1 cellular context compared by ENCODE assay signal in genomic region chr2:85329181-85329651, GRCh38.
TF ChIP-seq lines count a peak whose summit lies in the region.

No MANE protein-coding gene starts in this region.

TF ChIP-seq in K562, 482 proteins besides CTCF, POLR2A, EP300 and RAD21 (continued from another document and continues in another):
- TF ChIP-seq, protein P1, sequence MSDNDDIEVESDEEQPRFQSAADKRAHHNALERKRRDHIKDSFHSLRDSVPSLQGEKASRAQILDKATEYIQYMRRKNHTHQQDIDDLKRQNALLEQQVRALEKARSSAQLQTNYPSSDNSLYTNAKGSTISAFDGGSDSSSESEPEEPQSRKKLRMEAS (CRISPR knock-in tag; IDR thresholded peaks at IDR 0.05): no peak
- TF ChIP-seq SRF (CRISPR knock-in tag; IDR thresholded peaks at IDR 0.05): no peak
- TF ChIP-seq, protein P2, sequence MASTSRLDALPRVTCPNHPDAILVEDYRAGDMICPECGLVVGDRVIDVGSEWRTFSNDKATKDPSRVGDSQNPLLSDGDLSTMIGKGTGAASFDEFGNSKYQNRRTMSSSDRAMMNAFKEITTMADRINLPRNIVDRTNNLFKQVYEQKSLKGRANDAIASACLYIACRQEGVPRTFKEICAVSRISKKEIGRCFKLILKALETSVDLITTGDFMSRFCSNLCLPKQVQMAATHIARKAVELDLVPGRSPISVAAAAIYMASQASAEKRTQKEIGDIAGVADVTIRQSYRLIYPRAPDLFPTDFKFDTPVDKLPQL (IDR thresholded peaks at IDR 0.05; ENCODE audit: extremely low read depth, insufficient read length): no peak
- TF ChIP-seq ZNF184 (CRISPR knock-in tag; IDR thresholded peaks at IDR 0.05): no peak
- TF ChIP-seq NCOR1 (IDR thresholded peaks at IDR 0.05): peak; percentile 84
- no peak for TF ChIP-seq ZNF165 (CRISPR knock-in tag; IDR thresholded peaks at IDR 0.05; ENCODE audit: borderline replicate concordance)
- TF ChIP-seq ARHGAP35 (IDR thresholded peaks at IDR 0.05; ENCODE audit: partially characterized antibody): no peak
- no peak for TF ChIP-seq FOXJ2 (tag; IDR thresholded peaks at IDR 0.05)
- TF ChIP-seq PML (IDR thresholded peaks at IDR 0.05; ENCODE audit: low read length): peak; percentile 65; the same call in 1 of the 2 replicates
- TF ChIP-seq SMARCA5 (IDR thresholded peaks at IDR 0.05): no peak
- TF ChIP-seq FOXP1 (CRISPR knock-in tag; IDR thresholded peaks at IDR 0.05): no peak
- no peak for TF ChIP-seq BRCA1 (IDR thresholded peaks at IDR 0.05)
- TF ChIP-seq BRCA1 (CRISPR knock-in tag; IDR thresholded peaks at IDR 0.05): no peak
- no peak for TF ChIP-seq ZBTB17 (CRISPR knock-in tag; IDR thresholded peaks at IDR 0.05)
- no peak for TF ChIP-seq SAFB2 (IDR thresholded peaks at IDR 0.05; ENCODE audit: borderline replicate concordance, low read depth, low read length, severe bottlenecking)
- no peak for TF ChIP-seq ZNF431 (CRISPR knock-in tag; IDR thresholded peaks at IDR 0.05)
- TF ChIP-seq ZKSCAN1 (IDR thresholded peaks at IDR 0.05; ENCODE audit: low read depth, low read length): no peak
- TF ChIP-seq ZNF354B (CRISPR knock-in tag; IDR thresholded peaks at IDR 0.05): no peak
- no peak for TF ChIP-seq ZKSCAN3 (CRISPR knock-in tag; IDR thresholded peaks at IDR 0.05)
- no peak for TF ChIP-seq ZNF644 (tag; IDR thresholded peaks at IDR 0.05; ENCODE audit: low read depth)
- TF ChIP-seq NBN (IDR thresholded peaks at IDR 0.05; ENCODE audit: low read depth): peak; percentile 84
- no peak for TF ChIP-seq TGIF2 (CRISPR knock-in tag; IDR thresholded peaks at IDR 0.05)
- no peak for TF ChIP-seq XRCC4 (IDR thresholded peaks at IDR 0.05; ENCODE audit: extremely low read depth, insufficient read depth, insufficient read length)
- TF ChIP-seq ZFX (CRISPR knock-in tag; IDR thresholded peaks at IDR 0.05): no peak
- TF ChIP-seq ARID1B (IDR thresholded peaks at IDR 0.05): peak; percentile 96
- TF ChIP-seq NUFIP1 (IDR thresholded peaks at IDR 0.05; ENCODE audit: partially characterized antibody): no peak
- no peak for TF ChIP-seq KAT2B (IDR thresholded peaks at IDR 0.05; ENCODE audit: low read depth, low read length)
- TF ChIP-seq MED1 (CRISPR knock-in tag; IDR thresholded peaks at IDR 0.05; ENCODE audit: borderline replicate concordance): no peak
- no peak for TF ChIP-seq BDP1 (IDR thresholded peaks at IDR 0.05; ENCODE audit: insufficient read depth, insufficient read length)
- no peak for TF ChIP-seq ZNF324 (CRISPR knock-in tag; IDR thresholded peaks at IDR 0.05)
- TF ChIP-seq KAT7 (CRISPR knock-in tag; IDR thresholded peaks at IDR 0.05; ENCODE audit: borderline replicate concordance): no peak
- TF ChIP-seq TRIM24 (IDR thresholded peaks at IDR 0.05): peak; percentile 58 to 75
- no peak for TF ChIP-seq SRSF3 (IDR thresholded peaks at IDR 0.05; ENCODE audit: insufficient read depth, low read length)
- no peak for TF ChIP-seq GABPB2 (CRISPR knock-in tag; conservative IDR thresholded peaks at IDR 0.05)
- TF ChIP-seq GTF3C2 (IDR thresholded peaks at IDR 0.05; ENCODE audit: borderline replicate concordance, extremely low read depth, insufficient read length): no peak
- no peak for TF ChIP-seq NELFE (IDR thresholded peaks at IDR 0.05; ENCODE audit: insufficient read depth, insufficient read length)
- TF ChIP-seq, protein P3, sequence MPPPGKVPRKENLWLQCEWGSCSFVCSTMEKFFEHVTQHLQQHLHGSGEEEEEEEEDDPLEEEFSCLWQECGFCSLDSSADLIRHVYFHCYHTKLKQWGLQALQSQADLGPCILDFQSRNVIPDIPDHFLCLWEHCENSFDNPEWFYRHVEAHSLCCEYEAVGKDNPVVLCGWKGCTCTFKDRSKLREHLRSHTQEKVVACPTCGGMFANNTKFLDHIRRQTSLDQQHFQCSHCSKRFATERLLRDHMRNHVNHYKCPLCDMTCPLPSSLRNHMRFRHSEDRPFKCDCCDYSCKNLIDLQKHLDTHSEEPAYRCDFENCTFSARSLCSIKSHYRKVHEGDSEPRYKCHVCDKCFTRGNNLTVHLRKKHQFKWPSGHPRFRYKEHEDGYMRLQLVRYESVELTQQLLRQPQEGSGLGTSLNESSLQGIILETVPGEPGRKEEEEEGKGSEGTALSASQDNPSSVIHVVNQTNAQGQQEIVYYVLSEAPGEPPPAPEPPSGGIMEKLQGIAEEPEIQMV (tag; conservative IDR thresholded peaks at IDR 0.05; ENCODE audit: low read depth): no peak
- TF ChIP-seq KLF1 (tag; IDR thresholded peaks at IDR 0.05): no peak
- no peak for TF ChIP-seq ZNF668 (CRISPR knock-in tag; IDR thresholded peaks at IDR 0.05)
- no peak for TF ChIP-seq THAP12 (CRISPR knock-in tag; IDR thresholded peaks at IDR 0.05)
- no peak for TF ChIP-seq ZNF589 (CRISPR knock-in tag; IDR thresholded peaks at IDR 0.05; ENCODE audit: low read depth)
- TF ChIP-seq BRD9 (IDR thresholded peaks at IDR 0.05; ENCODE audit: low read depth, partially characterized antibody): peak; percentile 47
- no peak for TF ChIP-seq ZSCAN29 (IDR thresholded peaks at IDR 0.05)
- TF ChIP-seq MTA3 (IDR thresholded peaks at IDR 0.05; ENCODE audit: borderline replicate concordance): no peak
- TF ChIP-seq SMAD4 (CRISPR knock-in tag; conservative IDR thresholded peaks at IDR 0.05): no peak
- no peak for TF ChIP-seq HOXB6 (CRISPR knock-in tag; IDR thresholded peaks at IDR 0.05; ENCODE audit: borderline replicate concordance)
- peak; percentile 34 for TF ChIP-seq E2F8 (IDR thresholded peaks at IDR 0.05; ENCODE audit: low read depth, partially characterized antibody)
- TF ChIP-seq ZNF511 (CRISPR knock-in tag; IDR thresholded peaks at IDR 0.05): no peak
- no peak for TF ChIP-seq CLOCK (CRISPR knock-in tag; IDR thresholded peaks at IDR 0.05; ENCODE audit: borderline replicate concordance)
- TF ChIP-seq HDAC3 (IDR thresholded peaks at IDR 0.05; ENCODE audit: borderline replicate concordance, partially characterized antibody): peak; percentile 46
- TF ChIP-seq CHCHD3 (CRISPR knock-in tag; IDR thresholded peaks at IDR 0.05): no peak
- TF ChIP-seq ZZZ3 (IDR thresholded peaks at IDR 0.05): no peak
- TF ChIP-seq ZNF263 (CRISPR knock-in tag; IDR thresholded peaks at IDR 0.05; ENCODE audit: borderline replicate concordance): no peak
- TF ChIP-seq ZNF444 (CRISPR knock-in tag; IDR thresholded peaks at IDR 0.05): no peak
- TF ChIP-seq BCLAF1 (IDR thresholded peaks at IDR 0.05; ENCODE audit: borderline replicate concordance in 1 of 2, control insufficient read depth in 1 of 2, low read depth in 2 of 2, low read length in 1 of 2): no peak
- TF ChIP-seq ZNF224 (CRISPR knock-in tag; IDR thresholded peaks at IDR 0.05): no peak
- TF ChIP-seq, protein P4, sequence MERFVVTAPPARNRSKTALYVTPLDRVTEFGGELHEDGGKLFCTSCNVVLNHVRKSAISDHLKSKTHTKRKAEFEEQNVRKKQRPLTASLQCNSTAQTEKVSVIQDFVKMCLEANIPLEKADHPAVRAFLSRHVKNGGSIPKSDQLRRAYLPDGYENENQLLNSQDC (CRISPR knock-in tag; IDR thresholded peaks at IDR 0.05): no peak
